2 cellular contexts compared by ENCODE assay signal in the genomic region with DNA sequence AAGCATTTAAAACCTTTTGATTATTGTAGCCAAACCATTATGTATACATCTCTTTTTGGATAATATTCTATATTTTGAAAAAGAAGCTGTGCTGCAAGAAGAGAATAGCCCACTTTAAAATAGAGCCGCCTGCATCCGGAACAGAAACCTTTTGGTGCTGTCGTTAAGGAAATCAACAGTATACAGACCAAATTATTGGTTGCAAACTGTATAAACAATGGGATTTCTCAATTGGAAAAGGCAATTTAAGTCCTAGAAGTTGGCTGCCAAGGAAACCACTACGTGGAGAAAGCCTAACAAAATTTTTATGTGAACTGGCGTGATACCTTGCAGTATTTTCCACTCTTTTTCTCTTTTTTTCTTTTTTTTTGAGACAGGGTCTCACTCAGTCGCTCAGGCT.
TF ChIP-seq lines count a peak whose summit lies in the region.

No MANE protein-coding gene starts in this region.

TF ChIP-seq in IMR-90, 13 proteins besides CTCF, POLR2A, EP300 and RAD21:
- TF ChIP-seq MAFK (IDR thresholded peaks at IDR 0.05; ENCODE audit: low read depth, low read length) (no peak), BHLHE40 (IDR thresholded peaks at IDR 0.05; ENCODE audit: low read depth, low read length) (no peak), CHD1 (IDR thresholded peaks at IDR 0.05; ENCODE audit: low read depth, low read length) (no peak), NFE2L2 (IDR thresholded peaks at IDR 0.05; ENCODE audit: low read depth, low read length) (no peak)
- TF ChIP-seq, protein P1, sequence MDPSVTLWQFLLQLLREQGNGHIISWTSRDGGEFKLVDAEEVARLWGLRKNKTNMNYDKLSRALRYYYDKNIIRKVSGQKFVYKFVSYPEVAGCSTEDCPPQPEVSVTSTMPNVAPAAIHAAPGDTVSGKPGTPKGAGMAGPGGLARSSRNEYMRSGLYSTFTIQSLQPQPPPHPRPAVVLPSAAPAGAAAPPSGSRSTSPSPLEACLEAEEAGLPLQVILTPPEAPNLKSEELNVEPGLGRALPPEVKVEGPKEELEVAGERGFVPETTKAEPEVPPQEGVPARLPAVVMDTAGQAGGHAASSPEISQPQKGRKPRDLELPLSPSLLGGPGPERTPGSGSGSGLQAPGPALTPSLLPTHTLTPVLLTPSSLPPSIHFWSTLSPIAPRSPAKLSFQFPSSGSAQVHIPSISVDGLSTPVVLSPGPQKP (IDR thresholded peaks at IDR 0.05; ENCODE audit: borderline replicate concordance, low read depth, low read length), result no peak
- TF ChIP-seq, protein P2, sequence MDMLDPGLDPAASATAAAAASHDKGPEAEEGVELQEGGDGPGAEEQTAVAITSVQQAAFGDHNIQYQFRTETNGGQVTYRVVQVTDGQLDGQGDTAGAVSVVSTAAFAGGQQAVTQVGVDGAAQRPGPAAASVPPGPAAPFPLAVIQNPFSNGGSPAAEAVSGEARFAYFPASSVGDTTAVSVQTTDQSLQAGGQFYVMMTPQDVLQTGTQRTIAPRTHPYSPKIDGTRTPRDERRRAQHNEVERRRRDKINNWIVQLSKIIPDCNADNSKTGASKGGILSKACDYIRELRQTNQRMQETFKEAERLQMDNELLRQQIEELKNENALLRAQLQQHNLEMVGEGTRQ (IDR thresholded peaks at IDR 0.05; ENCODE audit: low read depth, low read length), result no peak

TF ChIP-seq in endothelial cell of umbilical vein, 7 proteins besides CTCF, POLR2A, EP300 and RAD21:
- no peak for TF ChIP-seq MYC (IDR thresholded peaks at IDR 0.05; ENCODE audit: low read depth, low read length)
- no peak for TF ChIP-seq JUN (IDR thresholded peaks at IDR 0.05; ENCODE audit: borderline replicate concordance, insufficient read depth, insufficient read length, low read depth)
- TF ChIP-seq EZH2 (IDR thresholded peaks at IDR 0.05; ENCODE audit: borderline replicate concordance, low read depth, low read length, severe bottlenecking), result no peak
- no peak for TF ChIP-seq POLR2AphosphoS5 (IDR thresholded peaks at IDR 0.05; ENCODE audit: insufficient read depth, low read depth, low read length)
- no peak for TF ChIP-seq GATA2 (IDR thresholded peaks at IDR 0.05; ENCODE audit: insufficient read depth, insufficient read length, low read depth, low read length)
- TF ChIP-seq FOS (IDR thresholded peaks at IDR 0.05; ENCODE audit: borderline replicate concordance, insufficient read depth, low read length), result no peak
- TF ChIP-seq, protein P3, sequence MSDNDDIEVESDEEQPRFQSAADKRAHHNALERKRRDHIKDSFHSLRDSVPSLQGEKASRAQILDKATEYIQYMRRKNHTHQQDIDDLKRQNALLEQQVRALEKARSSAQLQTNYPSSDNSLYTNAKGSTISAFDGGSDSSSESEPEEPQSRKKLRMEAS (IDR thresholded peaks at IDR 0.05; ENCODE audit: insufficient read depth, insufficient read length), result no peak
